11 cellular contexts compared by ENCODE assay signal in the genomic region with DNA sequence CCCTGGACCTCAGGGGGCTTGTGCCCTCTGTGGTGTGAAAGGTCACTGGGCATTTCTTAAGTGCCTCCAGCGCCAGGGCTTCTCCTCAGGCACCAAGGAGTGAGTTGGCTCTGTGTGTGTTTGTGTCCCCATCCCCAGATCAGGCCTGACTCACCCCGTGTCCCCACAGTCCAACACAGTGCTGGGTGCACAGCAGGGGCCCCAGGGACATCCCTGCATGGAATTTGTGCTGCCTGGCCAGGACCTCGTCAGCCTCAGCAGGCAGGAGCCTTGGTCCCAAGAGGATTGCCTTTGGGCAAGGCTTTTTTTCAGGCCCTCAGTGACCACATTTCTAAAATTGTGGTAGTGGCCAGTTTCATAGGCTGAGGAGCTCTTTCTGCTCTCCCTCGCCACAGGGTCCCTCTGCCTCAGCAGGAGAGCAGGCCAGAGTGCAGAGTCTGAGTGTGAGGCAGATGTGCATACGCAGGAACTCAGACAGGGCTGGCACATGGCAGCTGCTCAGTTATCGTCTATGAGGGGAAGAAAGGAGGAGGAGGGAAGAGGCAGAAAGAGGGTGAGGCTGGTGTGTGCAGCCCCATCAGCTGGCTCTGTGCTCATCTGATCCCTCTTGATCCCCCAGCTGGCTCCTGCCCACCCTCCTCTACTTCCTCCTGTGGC.
DNase-seq lines count a peak whose midpoint lies in the region; ATAC-seq and TF ChIP-seq lines count a peak whose summit lies in the region.
"Had no signal": no experiment of that assay in that cellular context is flagged by ENCODE, and none has a peak within 500 bp of the region (broad histone marks: within the 10 kb centered on the region; RNA-seq: fewer than 3 reads in every experiment).

No MANE protein-coding gene starts in this region.

- no peak overlapping the region for H3K9ac ChIP-seq in endodermal cell (ENCODE audit: extremely low read depth, low read length, poor library complexity, severe bottlenecking)

- peaks cover 55% of the 10 kb centered on the region for H3K4me1 Mint-ChIP-seq in stimulated activated naive CD8-positive, alpha-beta T cell treated with anti-CD3 and anti-CD28 coated beads, Interleukin-15, Interleukin-2, amounts not matched to agents 100 ng/mL and 50 ng/mL, for 24 hours (ENCODE audit: low read depth)
- H3K4me1 Mint-ChIP-seq in endodermal cell = peaks cover 6% of the 10 kb centered on the region

- no peaks in the 10 kb centered on the region for H3K36me3 Mint-ChIP-seq in stimulated activated naive CD8-positive, alpha-beta T cell treated with anti-CD3 and anti-CD28 coated beads, Interleukin-15, Interleukin-2, amounts not matched to agents 100 ng/mL and 50 ng/mL, for 24 hours (ENCODE audit: low read depth)
- H3K36me3 Mint-ChIP-seq in endodermal cell (ENCODE audit: low read depth) = no peaks in the 10 kb centered on the region

- H3K27ac ChIP-seq in endodermal cell (ENCODE audit: low read depth, low read length) = no peak overlapping the region
- H3K27ac ChIP-seq: epithelial cell of prostate had no signal

- H3K4me3 Mint-ChIP-seq in stimulated activated naive CD8-positive, alpha-beta T cell treated with anti-CD3 and anti-CD28 coated beads, Interleukin-15, Interleukin-2, amounts not matched to agents 100 ng/mL and 50 ng/mL, for 24 hours = no peak overlapping the region
- no peak overlapping the region for H3K4me3 Mint-ChIP-seq in endodermal cell

- no peak for DNase-seq in stimulated activated naive CD8-positive, alpha-beta T cell treated with anti-CD3 and anti-CD28 coated beads, Interleukin-15, Interleukin-2, amounts not matched to agents 100 U/mL and 50 U/mL, for 24 hours
- DNase-seq in NCI-H69 (lab: John Stamatoyannopoulos, UW) = peak; percentile 68
- peak; percentile 64 for DNase-seq in choroid plexus epithelial cell (ENCODE audit: low read depth)
- DNase-seq in central memory CD4-positive, alpha-beta T cell = no peak
- no peak for DNase-seq in HCEC 1CT
- no peak for DNase-seq in endodermal cell
- DNase-seq: NCI-H2107, SW 1271 had no signal

- H3K36me3 ChIP-seq in endodermal cell (ENCODE audit: control insufficient read depth, insufficient read depth, low read length) = no peaks in the 10 kb centered on the region

- H3K27me3 ChIP-seq in endodermal cell (ENCODE audit: control insufficient read depth, insufficient read depth, low read length, poor library complexity, severe bottlenecking) = peaks cover 7% of the 10 kb centered on the region

- H3K4me3 ChIP-seq in choroid plexus epithelial cell (ENCODE audit: low read depth, low read length) (no peak overlapping the region), endodermal cell (ENCODE audit: low read length) (no peak overlapping the region)

- H3K9me3 ChIP-seq in endodermal cell (ENCODE audit: control insufficient read depth, low read length) = no peaks in the 10 kb centered on the region

- peaks cover 5% of the 10 kb centered on the region for H3K4me1 ChIP-seq in endodermal cell (ENCODE audit: control insufficient read depth, insufficient read depth, low read length)

- TF ChIP-seq CTCF in choroid plexus epithelial cell (conservative IDR thresholded peaks at IDR 0.05; ENCODE audit: low read depth, low read length) (no peak), endodermal cell (conservative IDR thresholded peaks at IDR 0.05) (no peak)

- peaks cover 3% of the 10 kb centered on the region for H3K27me3 Mint-ChIP-seq in stimulated activated naive CD8-positive, alpha-beta T cell treated with anti-CD3 and anti-CD28 coated beads, Interleukin-15, Interleukin-2, amounts not matched to agents 100 ng/mL and 50 ng/mL, for 24 hours
- H3K27me3 Mint-ChIP-seq in endodermal cell (ENCODE audit: insufficient read depth) = peaks cover 7% of the 10 kb centered on the region

- no peaks in the 10 kb centered on the region for H3K9me3 Mint-ChIP-seq in stimulated activated naive CD8-positive, alpha-beta T cell treated with anti-CD3 and anti-CD28 coated beads, Interleukin-15, Interleukin-2, amounts not matched to agents 100 ng/mL and 50 ng/mL, for 24 hours
- H3K9me3 Mint-ChIP-seq in endodermal cell = no peaks in the 10 kb centered on the region

- H3K27ac Mint-ChIP-seq in stimulated activated naive CD8-positive, alpha-beta T cell treated with anti-CD3 and anti-CD28 coated beads, Interleukin-15, Interleukin-2, amounts not matched to agents 100 ng/mL and 50 ng/mL, for 24 hours = peak overlapping the region; percentile 83
- H3K27ac Mint-ChIP-seq in endodermal cell = no peak overlapping the region

- ATAC-seq in stimulated activated naive CD8-positive, alpha-beta T cell treated with anti-CD3 and anti-CD28 coated beads, Interleukin-15, Interleukin-2, amounts not matched to agents 100 U/mL and 50 U/mL, for 24 hours = no peak
- no peak for ATAC-seq in GM19328 (IDR thresholded peaks at IDR 0.05; ENCODE audit: unreplicated experiment)

- WGBS in endodermal cell (ENCODE audit: insufficient coverage in 1 of 2, insufficient read length in 1 of 2), 2 experiments = 75 to 88% methylated on average over 2 to 6 of the region's 6 CpGs

Comparison
In these comparisons a context has a peak if more than half of its experiments do, and no peak if none do; other contexts are left out.
1. DNase-seq: peak in NCI-H69 (single experiment) and choroid plexus epithelial cell (single experiment); none in stimulated activated naive CD8-positive, alpha-beta T cell treated with anti-CD3 and anti-CD28 coated beads, Interleukin-15, Interleukin-2, amounts not matched to agents 100 U/mL and 50 U/mL, for 24 hours (single experiment), central memory CD4-positive, alpha-beta T cell (single experiment), HCEC 1CT (single experiment) and endodermal cell (single experiment).